8 cellular contexts compared by ENCODE assay signal in the genomic region with DNA sequence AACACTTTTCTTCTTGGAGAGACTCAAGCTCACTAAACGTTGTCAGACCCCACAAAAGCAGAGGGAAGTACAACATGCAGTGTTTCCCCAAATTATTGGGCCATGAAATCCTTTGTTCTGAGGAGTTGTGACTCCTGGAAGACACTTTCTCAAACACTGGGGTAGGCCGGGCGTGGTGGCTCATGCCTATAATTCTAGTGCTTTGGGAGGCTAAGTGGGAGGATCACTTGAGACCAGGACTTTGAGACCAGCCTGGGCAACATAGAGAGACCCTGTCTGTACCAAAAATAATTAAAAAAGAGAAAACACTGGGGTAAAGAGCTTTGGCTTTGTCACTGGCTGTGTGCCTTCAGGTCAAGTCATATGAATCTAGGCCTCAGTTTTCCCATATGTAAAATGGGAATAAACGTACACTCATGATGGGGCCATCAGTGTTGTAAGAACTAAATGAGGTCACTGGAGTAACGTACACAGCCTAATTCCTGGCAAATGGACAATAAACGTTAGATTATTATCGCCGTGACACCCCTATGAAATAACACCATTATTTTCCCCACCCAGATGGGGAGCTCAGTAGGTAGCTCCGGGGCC.
DNase-seq lines count a peak whose midpoint lies in the region; ATAC-seq and TF ChIP-seq lines count a peak whose summit lies in the region.
"Had no signal": no experiment of that assay in that cellular context is flagged by ENCODE, and none has a peak within 500 bp of the region (broad histone marks: within the 10 kb centered on the region; RNA-seq: fewer than 3 reads in every experiment).

No MANE protein-coding gene starts in this region.

- H3K4me1 Mint-ChIP-seq in activated CD4-positive, alpha-beta memory T cell treated with anti-CD3 and anti-CD28 coated beads, Interleukin-2, amount 10 ng/mL, durations not matched to agents 7 days and 5 days: peaks cover 26% of the 10 kb centered on the region
- peaks cover 7% of the 10 kb centered on the region for H3K4me1 Mint-ChIP-seq in stimulated activated memory B cell treated with anti-CD40 and anti-IgM and Interleukin-4, amounts not matched to agents 10 μg/mL and 1 μg/mL and 100 μg/mL, for 72 hours

- H3K9me3 Mint-ChIP-seq in activated CD4-positive, alpha-beta memory T cell treated with anti-CD3 and anti-CD28 coated beads, Interleukin-2, amount 10 ng/mL, durations not matched to agents 7 days and 5 days: no peaks in the 10 kb centered on the region
- no peaks in the 10 kb centered on the region for H3K9me3 Mint-ChIP-seq in stimulated activated memory B cell treated with anti-CD40 and anti-IgM and Interleukin-4, amounts not matched to agents 10 μg/mL and 1 μg/mL and 100 μg/mL, for 72 hours
- H3K9me3 Mint-ChIP-seq: activated naive CD4-positive, alpha-beta T cell treated with anti-CD3 and anti-CD28 coated beads, Interleukin-2, amount 50 U/mL, for 72 hours had no signal

- H3K27ac Mint-ChIP-seq in activated CD4-positive, alpha-beta memory T cell treated with anti-CD3 and anti-CD28 coated beads, Interleukin-2, amount 10 ng/mL, durations not matched to agents 7 days and 5 days: no peak overlapping the region
- H3K27ac Mint-ChIP-seq in stimulated activated memory B cell treated with anti-CD40 and anti-IgM and Interleukin-4, amounts not matched to agents 10 μg/mL and 1 μg/mL and 100 μg/mL, for 72 hours: peak overlapping the region; percentile 31
- H3K27ac Mint-ChIP-seq: activated naive CD4-positive, alpha-beta T cell treated with anti-CD3 and anti-CD28 coated beads, Interleukin-2, amount 50 U/mL, for 72 hours had no signal

- POLR2A ChIA-PET in activated CD4-positive, alpha-beta memory T cell treated with anti-CD3 and anti-CD28 coated beads, Interleukin-2, amount 10 ng/mL, durations not matched to agents 7 days and 5 days (lab: Charles Lee): interaction anchor here (0.9 kb wide), 1 partner anchor 29 kb away, joined by 4 read pairs; no protein-coding TSS in a partner anchor

- peak overlapping the region; percentile 77 for H3K4me3 Mint-ChIP-seq in activated CD4-positive, alpha-beta memory T cell treated with anti-CD3 and anti-CD28 coated beads, Interleukin-2, amount 10 ng/mL, durations not matched to agents 7 days and 5 days
- peak overlapping the region; percentile 81 for H3K4me3 Mint-ChIP-seq in stimulated activated memory B cell treated with anti-CD40 and anti-IgM and Interleukin-4, amounts not matched to agents 10 μg/mL and 1 μg/mL and 100 μg/mL, for 72 hours

- H3K27me3 Mint-ChIP-seq in activated CD4-positive, alpha-beta memory T cell treated with anti-CD3 and anti-CD28 coated beads, Interleukin-2, amount 10 ng/mL, durations not matched to agents 7 days and 5 days: peaks cover 6% of the 10 kb centered on the region
- H3K27me3 Mint-ChIP-seq in stimulated activated memory B cell treated with anti-CD40 and anti-IgM and Interleukin-4, amounts not matched to agents 10 μg/mL and 1 μg/mL and 100 μg/mL, for 72 hours: peaks cover 26% of the 10 kb centered on the region

- H3K27ac ChIP-seq in HL-60 (replicated peaks): no peak overlapping the region

- no peak for ATAC-seq in stimulated activated memory B cell treated with anti-CD40 and anti-IgM and Interleukin-4, amounts not matched to agents 10 μg/mL and 1 μg/mL and 100 μg/mL, for 72 hours
- no peak for ATAC-seq in HG02763 (IDR thresholded peaks at IDR 0.05; ENCODE audit: unreplicated experiment)

- no peak for DNase-seq in HL-60 (ENCODE audit: low read depth in 1 of 2, low spot score in 1 of 2)
- no peak for DNase-seq in activated CD4-positive, alpha-beta memory T cell treated with anti-CD3 and anti-CD28 coated beads, Interleukin-2, amount 10 ng/mL, durations not matched to agents 7 days and 5 days
- no peak for DNase-seq in NCI-H2171 (lab: John Stamatoyannopoulos, UW)
- DNase-seq in NCI-H345 (lab: John Stamatoyannopoulos, UW): no peak

- TF ChIP-seq CTCF in HL-60 (IDR thresholded peaks at IDR 0.05; ENCODE audit: insufficient read depth, low read length): no peak

- H3K27me3 ChIP-seq in HL-60 (ENCODE audit: insufficient read depth, poor library complexity, severe bottlenecking): no peaks in the 10 kb centered on the region

- CTCF ChIA-PET in activated CD4-positive, alpha-beta memory T cell treated with anti-CD3 and anti-CD28 coated beads, Interleukin-2, amount 10 ng/mL, durations not matched to agents 7 days and 5 days (lab: Charles Lee): interaction anchor here (0.7 to 4.8 kb wide), 37 partner anchors 8 to 581 kb away, joined by 3 to 125 read pairs (median 5); a partner anchor contains a TSS

- H3K4me3 ChIP-seq in HL-60 (replicated peaks; ENCODE audit: insufficient read depth, low read length): peak overlapping the region; percentile 68
- H3K4me3 ChIP-seq in iPS-11a (ENCODE audit: low read depth, low read length): peak overlapping the region; percentile 65

- H3K36me3 Mint-ChIP-seq in activated CD4-positive, alpha-beta memory T cell treated with anti-CD3 and anti-CD28 coated beads, Interleukin-2, amount 10 ng/mL, durations not matched to agents 7 days and 5 days (ENCODE audit: low read depth): no peaks in the 10 kb centered on the region
- no peaks in the 10 kb centered on the region for H3K36me3 Mint-ChIP-seq in stimulated activated memory B cell treated with anti-CD40 and anti-IgM and Interleukin-4, amounts not matched to agents 10 μg/mL and 1 μg/mL and 100 μg/mL, for 72 hours
- H3K36me3 Mint-ChIP-seq: activated naive CD4-positive, alpha-beta T cell treated with anti-CD3 and anti-CD28 coated beads, Interleukin-2, amount 50 U/mL, for 72 hours had no signal
